Comparison of ENCODE assay signal across 11 cellular contexts in genomic region chr16:25210758-25211157, GRCh38.
DNase-seq lines count a peak whose midpoint lies in the region; ATAC-seq and TF ChIP-seq lines count a peak whose summit lies in the region.
"Had no signal": no experiment of that assay in that cellular context is flagged by ENCODE, and none has a peak within 500 bp of the region (broad histone marks: within the 10 kb centered on the region; RNA-seq: fewer than 3 reads in every experiment).

No MANE protein-coding gene starts in this region.

- no peak overlapping the region for H3K4me3 ChIP-seq in choroid plexus epithelial cell (ENCODE audit: low read depth, low read length)

- TF ChIP-seq CTCF in choroid plexus epithelial cell (conservative IDR thresholded peaks at IDR 0.05; ENCODE audit: low read depth, low read length): no peak

- ATAC-seq in GM18907 (IDR thresholded peaks at IDR 0.05; ENCODE audit: unreplicated experiment): no peak
- no peak for ATAC-seq in GM21825 (IDR thresholded peaks at IDR 0.05; ENCODE audit: unreplicated experiment)
- ATAC-seq: naive thymus-derived CD4-positive, alpha-beta T cell had no signal

- DNase-seq in activated CD4-positive, alpha-beta T cell treated with anti-CD3 and anti-CD28 coated beads, Interleukin-2, amount 50 U/mL, for 48 hours: peak; percentile 2 to 11
- no peak for DNase-seq in activated CD4-positive, alpha-beta T cell treated with anti-CD3 and anti-CD28 coated beads for 4 hours
- DNase-seq in NOMO-1 treated with dmso at 0.1 percent for 144 hours (lab: John Stamatoyannopoulos, UW; ENCODE audit: unreplicated experiment) (peak; percentile 69), choroid plexus epithelial cell (ENCODE audit: low read depth) (peak; percentile 92)
- DNase-seq in stimulated activated CD8-positive, alpha-beta memory T cell treated with anti-CD3 and anti-CD28 coated beads, Interleukin-4, amount 100 ng/mL, for 48 hours: peak; percentile 25
- DNase-seq in activated naive CD4-positive, alpha-beta T cell treated with Interleukin-2 at 50 U/mL for 16 hours: no peak
- DNase-seq: activated naive CD8-positive, alpha-beta T cell treated with anti-CD3 and anti-CD28 coated beads, Interleukin-2, amount 10 ng/mL, durations not matched to agents 7 days and 5 days; naive thymus-derived CD4-positive, alpha-beta T cell; NCI-H2081 treated with DMSO at 0.1 percent for 48 hours had no signal

Comparison
In these comparisons a context has a peak if more than half of its experiments do, and no peak if none do; other contexts are left out.
1. DNase-seq: peak in activated CD4-positive, alpha-beta T cell treated with anti-CD3 and anti-CD28 coated beads, Interleukin-2, amount 50 U/mL, for 48 hours (2 of 2), NOMO-1 treated with dmso at 0.1 percent for 144 hours (single experiment), choroid plexus epithelial cell (single experiment) and stimulated activated CD8-positive, alpha-beta memory T cell treated with anti-CD3 and anti-CD28 coated beads, Interleukin-4, amount 100 ng/mL, for 48 hours (single experiment); none in activated CD4-positive, alpha-beta T cell treated with anti-CD3 and anti-CD28 coated beads for 4 hours (0 of 2) and activated naive CD4-positive, alpha-beta T cell treated with Interleukin-2 at 50 U/mL for 16 hours (single experiment).